8 cellular contexts compared by ENCODE assay signal in genomic region chr7:128407751-128408708, GRCh38. TPM values are rescaled to one million over a fixed set of nuclear protein-coding genes. Genes with fewer than 3 reads are reported as not detected.
DNase-seq lines count a peak whose midpoint lies in the region; ATAC-seq and TF ChIP-seq lines count a peak whose summit lies in the region.

No MANE protein-coding gene starts in this region.

- H3K4me3 ChIP-seq in BE2C (ENCODE audit: low read depth, low read length), result peak overlapping the region; percentile 66

- no peak for ATAC-seq in natural killer cell

- H3K4me1 Mint-ChIP-seq in IgD-negative memory B cell, result peaks cover 34 to 41% (median 40%) of the 10 kb centered on the region in 3 donors
- H3K4me1 Mint-ChIP-seq in brain, result peaks cover 54% of the 10 kb centered on the region
- peaks cover 46 to 54% of the 10 kb centered on the region in 2 donors for H3K4me1 Mint-ChIP-seq in natural killer cell

- no peak for TF ChIP-seq CTCF in BE2C (IDR thresholded peaks at IDR 0.05; ENCODE audit: low read depth, low read length)
- TF ChIP-seq CTCF in brain (conservative IDR thresholded peaks at IDR 0.05), result no peak
- no peak for TF ChIP-seq CTCF in natural killer cell (IDR thresholded peaks at IDR 0.05)

- peaks cover 6% of the 10 kb centered on the region for H3K27me3 ChIP-seq in BE2C

- no peaks in the 10 kb centered on the region for H3K9me3 ChIP-seq in BE2C

- intact Hi-C loops in natural killer cell (cut with micrococcal nuclease), result loop anchor here (5.0 kb wide), 1 partner anchor 49 kb away; the partner anchor contains the start of gene HILPDA

- H3K9me3 Mint-ChIP-seq in IgD-negative memory B cell (no peaks in the 10 kb centered on the region), brain (peaks cover 0 to 4% (median 0%) of the 10 kb centered on the region in 5 experiments), natural killer cell (no peaks in the 10 kb centered on the region)

- no peak for DNase-seq in BE2C
- no peak for DNase-seq in natural killer cell
- DNase-seq in amniotic stem cell (lab: John Stamatoyannopoulos, UW), result no peak
- no peak for DNase-seq in NCI-H1930 (lab: John Stamatoyannopoulos, UW)
- no peak for DNase-seq in NCI-H1048 (lab: John Stamatoyannopoulos, UW)
- DNase-seq in inferior parietal cortex (ENCODE audit: extremely low spot score), result no peak

- peaks cover 24% of the 10 kb centered on the region for H3K4me1 ChIP-seq in BE2C

- H3K36me3 ChIP-seq in BE2C, result peaks cover 11% of the 10 kb centered on the region

- H3K27me3 Mint-ChIP-seq in IgD-negative memory B cell (peaks cover 1% of the 10 kb centered on the region), brain (peaks cover 16% of the 10 kb centered on the region), natural killer cell (ENCODE audit: low read depth in 2 of 2) (no peaks in the 10 kb centered on the region)

- peak overlapping the region; percentile 73 to 96 (median 90) for H3K4me3 Mint-ChIP-seq in IgD-negative memory B cell
- peak overlapping the region; percentile 36 to 92 (median 90) for H3K4me3 Mint-ChIP-seq in brain
- peak overlapping the region; percentile 58 for H3K4me3 Mint-ChIP-seq in natural killer cell

- H3K27ac Mint-ChIP-seq in IgD-negative memory B cell, result peak overlapping the region; percentile 85 to 87 (median 85)
- H3K27ac Mint-ChIP-seq in brain, result peak overlapping the region in 4 of 5 experiments; percentile 10 to 79 (median 48)
- H3K27ac Mint-ChIP-seq in natural killer cell, result peak overlapping the region; percentile 54 to 87

- H3K36me3 Mint-ChIP-seq in IgD-negative memory B cell (peaks cover 2% of the 10 kb centered on the region), brain (peaks cover 4% of the 10 kb centered on the region), natural killer cell (no peaks in the 10 kb centered on the region)

RNA-seq across cellular contexts. Expression of gene IMPDH1, which starts 1.8 kb away (rescaled TPM):
- 265 TPM for polyA plus RNA-seq in BE2C (2012; ENCODE audit: insufficient read depth, insufficient read length, low read depth)
- polyA plus RNA-seq in IgD-negative memory B cell (58.6 TPM), brain (ENCODE audit: insufficient read depth, low read depth, low replicate concordance) (25.1 TPM)
- 10 to 100 TPM; 77.8 to 94.1 (median 89.6) TPM for total RNA-seq in natural killer cell

RNA-seq across cellular contexts. Expression of gene PRRT4, which starts 46.5 kb away (rescaled TPM):
- 252 TPM for polyA plus RNA-seq in BE2C (2012; ENCODE audit: insufficient read depth, insufficient read length, low read depth)
- polyA plus RNA-seq in IgD-negative memory B cell (0.21 TPM), brain (ENCODE audit: insufficient read depth, low read depth, low replicate concordance) (0.49 TPM)
- total RNA-seq in natural killer cell, result under 1 TPM in 1 of 3 donors, not detected in 2; 0.42 TPM

RNA-seq across cellular contexts. Expression of gene HILPDA, which starts 47.6 kb away (rescaled TPM):
- polyA plus RNA-seq in BE2C (2012; ENCODE audit: insufficient read depth, insufficient read length, low read depth), result 13.2 TPM
- 8.7 TPM for polyA plus RNA-seq in IgD-negative memory B cell
- 24.3 TPM for polyA plus RNA-seq in brain (ENCODE audit: insufficient read depth, low read depth, low replicate concordance)
- 1 to 10 TPM; 1.9 to 5.1 (median 2.3) TPM for total RNA-seq in natural killer cell
